19 cellular contexts compared by ENCODE assay signal in genomic region chr18:62876828-62877227, GRCh38.
DNase-seq lines count a peak whose midpoint lies in the region; ATAC-seq, FAIRE-seq and TF ChIP-seq lines count a peak whose summit lies in the region.
"Had no signal": no experiment of that assay in that cellular context is flagged by ENCODE, and none has a peak within 500 bp of the region (broad histone marks: within the 10 kb centered on the region; RNA-seq: fewer than 3 reads in every experiment).

No MANE protein-coding gene starts in this region.

- H2BK5ac ChIP-seq in neuronal stem cell (ENCODE audit: low read length) = no peak overlapping the region

- H3K27me3 Mint-ChIP-seq in Caco-2 (ENCODE audit: insufficient read depth, unreplicated experiment) = no peaks in the 10 kb centered on the region

- peaks cover 41% of the 10 kb centered on the region for H3K4me1 ChIP-seq in Caco-2
- H3K4me1 ChIP-seq in HUES64 (ENCODE audit: insufficient read depth, low read length) = peaks cover 63% of the 10 kb centered on the region
- H3K4me1 ChIP-seq in endothelial cell of umbilical vein (ENCODE audit: control insufficient read depth, extremely low read depth, insufficient read depth, low read length) = peaks cover 45% of the 10 kb centered on the region
- peaks cover 14 to 16% of the 10 kb centered on the region in 2 donors for H3K4me1 ChIP-seq in neuronal stem cell (ENCODE audit: control insufficient read depth in 2 of 2, insufficient read depth in 1 of 2, low read depth in 1 of 2, low read length in 2 of 2)

- H3K79me2 ChIP-seq in endothelial cell of umbilical vein (ENCODE audit: control insufficient read depth, insufficient read depth, low read length) = no peaks in the 10 kb centered on the region

- H2BK120ac ChIP-seq in neuronal stem cell (ENCODE audit: low read depth, low read length) = no peak overlapping the region

- H3K36me3 ChIP-seq in Caco-2 (ENCODE audit: control insufficient read depth, insufficient read depth, low read length) (no peaks in the 10 kb centered on the region), HUES64 (ENCODE audit: insufficient read depth, low read length) (no peaks in the 10 kb centered on the region), endothelial cell of umbilical vein (ENCODE audit: control insufficient read depth in 2 of 2, extremely low read depth in 1 of 2, insufficient read depth in 2 of 2, low read length in 2 of 2) (no peaks in the 10 kb centered on the region), neuronal stem cell (replicated peaks in 1 of 2; ENCODE audit: control insufficient read depth in 2 of 2, insufficient read depth in 2 of 2, low read length in 2 of 2) (peaks cover 0 to 3% of the 10 kb centered on the region in 2 donors)
- H3K36me3 ChIP-seq: gastroesophageal sphincter, vagina had no signal

- no peaks in the 10 kb centered on the region for H4K20me1 ChIP-seq in endothelial cell of umbilical vein (replicated peaks; ENCODE audit: control insufficient read depth, extremely low read depth, insufficient read depth, low read length)

- no peaks in the 10 kb centered on the region for H3K9me1 ChIP-seq in endothelial cell of umbilical vein (replicated peaks; ENCODE audit: control insufficient read depth, extremely low read depth, insufficient read depth, low read length)

- CTCF ChIA-PET in Caco-2 (lab: Charles Lee) (interaction anchor here (1.0 kb wide), 1 partner anchor 12 kb away, joined by 3 read pairs; no protein-coding TSS in a partner anchor), endothelial cell of umbilical vein (lab: Charles Lee) (interaction anchor here (0.6 to 3.2 kb wide), 21 partner anchors 9 to 238 kb away, joined by 3 to 55 read pairs (median 6); partner anchors contain the start of gene PHLPP1)

- H3K4me3 Mint-ChIP-seq in Caco-2 (ENCODE audit: unreplicated experiment) = peak overlapping the region; percentile 44
- H3K4me3 Mint-ChIP-seq: immature natural killer cell had no signal

- H2AFZ ChIP-seq in endothelial cell of umbilical vein (ENCODE audit: low read depth, low read length) = no peak overlapping the region
- no peak overlapping the region for H2AFZ ChIP-seq in neuronal stem cell (ENCODE audit: low read length)

- FAIRE-seq in endothelial cell of umbilical vein (lab: Jason Lieb, UNC) = no peak

- no peak overlapping the region for H3K4ac ChIP-seq in neuronal stem cell (ENCODE audit: low read length)

- BruUV-seq in Caco-2 (replicated peaks; lab: Mats Ljungman, UMichigan) (no TSS peak), endothelial cell of umbilical vein (replicated peaks; lab: Mats Ljungman, UMichigan) (no TSS peak)

- TF ChIP-seq CTCF in Caco-2 (IDR thresholded peaks at IDR 0.05; ENCODE audit: insufficient read depth in 1 of 2, low read depth in 1 of 2, low read length in 1 of 2, severe bottlenecking in 1 of 2, unreplicated experiment in 1 of 2) (no peak), endothelial cell of umbilical vein (IDR thresholded peaks at IDR 0.05; ENCODE audit: extremely low read depth in 1 of 2, insufficient read depth in 1 of 2, low read depth in 1 of 2, low read length in 2 of 2) (no peak)

- H3K14ac ChIP-seq in neuronal stem cell (ENCODE audit: low read length) = no peak overlapping the region

- POLR2A ChIA-PET in Caco-2 (lab: Charles Lee) = no interaction called here
- POLR2A ChIA-PET in endothelial cell of umbilical vein (lab: Charles Lee) = interaction anchor here (0.6 to 1.4 kb wide), 3 partner anchors 127 to 162 kb away, joined by 3 to 6 read pairs (median 5); no protein-coding TSS in a partner anchor

- ATAC-seq in HG02678 (IDR thresholded peaks at IDR 0.05; ENCODE audit: unreplicated experiment) = no peak
- ATAC-seq: activated CD4-positive, CD25-positive, alpha-beta regulatory T cell treated with anti-CD3 and anti-CD28 coated beads, Interleukin-2, amount 50 U/mL, for 24 hours had no signal

- DNase-seq in Caco-2 (no peak), endothelial cell of umbilical vein (ENCODE audit: low read depth, low spot score) (peak; percentile 11), neuronal stem cell (ENCODE audit: low spot score) (peak; percentile 17), NCI-H69 (lab: John Stamatoyannopoulos, UW) (no peak), dedifferentiated amniotic fluid mesenchymal stem cell (ENCODE audit: extremely low spot score) (no peak)
- no peak for DNase-seq in activated CD4-positive, alpha-beta T cell treated with anti-CD3 and anti-CD28 coated beads for 1 hour
- DNase-seq: activated gamma-delta T cell treated with Interleukin-2 at 50 U/mL for 16 hours, aorta, immature natural killer cell, MV-4-11, NCI-H2029, NCI-H524 treated with DMSO at 0.1 percent for 48 hours, SIG-M5 had no signal

- H3K27ac ChIP-seq in HUES64 (ENCODE audit: low read depth, low read length) (peak overlapping the region; percentile 93), endothelial cell of umbilical vein (ENCODE audit: insufficient read depth, low read depth, low read length) (peak overlapping the region; percentile 96), neuronal stem cell (replicated peaks; ENCODE audit: low read length) (peak overlapping the region; percentile 91)
- H3K27ac ChIP-seq: vagina had no signal

- H3K23ac ChIP-seq in neuronal stem cell (ENCODE audit: low read depth, low read length, poor library complexity) = no peak overlapping the region

- H3K9me3 ChIP-seq in Caco-2 = no peaks in the 10 kb centered on the region
- H3K9me3 ChIP-seq in HUES64 (ENCODE audit: insufficient read depth, low read depth, low read length) = no peaks in the 10 kb centered on the region
- no peaks in the 10 kb centered on the region for H3K9me3 ChIP-seq in endothelial cell of umbilical vein (replicated peaks; ENCODE audit: control insufficient read depth, insufficient read depth, low read length)
- H3K9me3 ChIP-seq in neuronal stem cell (replicated peaks in 1 of 2; ENCODE audit: control insufficient read depth in 2 of 2, insufficient read depth in 1 of 2, low read depth in 1 of 2, low read length in 2 of 2) = peaks cover 0 to 2% of the 10 kb centered on the region in 2 donors
- H3K9me3 ChIP-seq: gastroesophageal sphincter, vagina had no signal

- H2BK15ac ChIP-seq in neuronal stem cell (ENCODE audit: low read length) = no peak overlapping the region

- H3K27me3 ChIP-seq in Caco-2 (replicated peaks; ENCODE audit: control insufficient read depth, insufficient read depth, low read length) (no peaks in the 10 kb centered on the region), HUES64 (ENCODE audit: insufficient read depth, low read length) (no peaks in the 10 kb centered on the region), endothelial cell of umbilical vein (ENCODE audit: control insufficient read depth in 2 of 2, insufficient read depth in 2 of 2, low read length in 2 of 2) (no peaks in the 10 kb centered on the region), neuronal stem cell (ENCODE audit: control insufficient read depth in 3 of 3, insufficient read depth in 3 of 3, low read depth in 1 of 3, low read length in 3 of 3) (no peaks in the 10 kb centered on the region)
- H3K27me3 ChIP-seq: gastroesophageal sphincter, vagina had no signal

- no peak overlapping the region for H4K8ac ChIP-seq in neuronal stem cell (ENCODE audit: low read depth, low read length)

- intact Hi-C loops in Caco-2 (cut with micrococcal nuclease; ENCODE audit: unreplicated experiment) (no loop called here), endothelial cell of umbilical vein (cut with micrococcal nuclease) (loop anchor here (2.0 to 10.0 kb wide), 4 partner anchors 20 to 422 kb away; partner anchors contain the start of gene PHLPP1)

- no peak overlapping the region for H4K91ac ChIP-seq in neuronal stem cell (ENCODE audit: low read depth, low read length, poor library complexity)

- H2AK5ac ChIP-seq in neuronal stem cell (ENCODE audit: low read depth, low read length) = no peak overlapping the region

- no peak overlapping the region for H3K18ac ChIP-seq in neuronal stem cell (ENCODE audit: low read length)

- H3K9ac ChIP-seq in HUES64 (ENCODE audit: low read depth, low read length) (peak overlapping the region; percentile 54), endothelial cell of umbilical vein (replicated peaks; ENCODE audit: extremely low read depth, insufficient read depth, low read length) (peak overlapping the region; percentile 81), neuronal stem cell (ENCODE audit: low read depth, low read length, poor library complexity) (no peak overlapping the region)

- H3K27ac Mint-ChIP-seq in Caco-2 (ENCODE audit: unreplicated experiment) = peak overlapping the region; percentile 20
- H3K27ac Mint-ChIP-seq: immature natural killer cell had no signal

- peaks cover 19% of the 10 kb centered on the region for H3K4me1 Mint-ChIP-seq in Caco-2 (ENCODE audit: low read depth, unreplicated experiment)

- H3K79me1 ChIP-seq in neuronal stem cell (ENCODE audit: low read depth, low read length) = no peaks in the 10 kb centered on the region

- H3K36me3 Mint-ChIP-seq in Caco-2 (ENCODE audit: insufficient read depth, unreplicated experiment) = peaks cover 4% of the 10 kb centered on the region
- H3K36me3 Mint-ChIP-seq: immature natural killer cell had no signal

- no peak overlapping the region for H2BK12ac ChIP-seq in neuronal stem cell (ENCODE audit: low read length)

- H3K9me3 Mint-ChIP-seq in Caco-2 (ENCODE audit: unreplicated experiment) = no peaks in the 10 kb centered on the region
- H3K9me3 Mint-ChIP-seq: immature natural killer cell had no signal

- H3K4me3 ChIP-seq in Caco-2 (ENCODE audit: low read depth, low read length) (no peak overlapping the region), HUES64 (ENCODE audit: low read length) (0 out of 2 replicates have a peak overlapping the region, but pooled peaks have one; percentile 7), endothelial cell of umbilical vein (replicated peaks in 1 of 3; ENCODE audit: insufficient read depth in 1 of 3, low read depth in 1 of 3, low read length in 3 of 3) (peak overlapping the region in 1 of 3 experiments; percentile 57), neuronal stem cell (ENCODE audit: low read length in 2 of 2) (no peak overlapping the region)
- H3K4me3 ChIP-seq: gastroesophageal sphincter, lung, vagina had no signal

- peak overlapping the region; percentile 95 for H3K4me2 ChIP-seq in endothelial cell of umbilical vein (ENCODE audit: insufficient read depth, low read length)
- H3K4me2 ChIP-seq in neuronal stem cell (ENCODE audit: insufficient read depth, low read length, poor library complexity, severe bottlenecking) = no peak overlapping the region

- WGBS in HUES64 = 73% methylated on average over 3 of the region's 3 CpGs
- WGBS in neuronal stem cell (ENCODE audit: extremely low coverage in 2 of 2, insufficient read length in 2 of 2, insufficient replicate concordance in 1 of 2), 2 donors = no CpG with 5 or more reads among the region's 3 CpGs

- dilution Hi-C loops in endothelial cell of umbilical vein (cut with MboI; ENCODE audit: extremely low pct_ligation_motif_present, low sequenced_read_pairs) = no loop called here

- no peak for TF ChIP-seq POLR2A in endothelial cell of umbilical vein (IDR thresholded peaks at IDR 0.05; ENCODE audit: low read depth, low read length)

TF ChIP-seq in endothelial cell of umbilical vein, 7 proteins besides CTCF, POLR2A, EP300 and RAD21:
- TF ChIP-seq FOS (IDR thresholded peaks at IDR 0.05; ENCODE audit: borderline replicate concordance, insufficient read depth, low read length) (no peak), EZH2 (IDR thresholded peaks at IDR 0.05; ENCODE audit: borderline replicate concordance, low read depth, low read length, severe bottlenecking) (no peak), JUN (IDR thresholded peaks at IDR 0.05; ENCODE audit: borderline replicate concordance, insufficient read depth, insufficient read length, low read depth) (no peak)

Comparison
In these comparisons a context has a peak if more than half of its experiments do, and no peak if none do; other contexts are left out.
1. DNase-seq: peak in endothelial cell of umbilical vein (single experiment) and neuronal stem cell (single experiment); none in Caco-2 (0 of 2), activated CD4-positive, alpha-beta T cell treated with anti-CD3 and anti-CD28 coated beads for 1 hour (single experiment), NCI-H69 (single experiment) and dedifferentiated amniotic fluid mesenchymal stem cell (single experiment).
2. Peak in every context shown above with its lines, with median percentiles within 50 percentile points of each other: H3K27ac ChIP-seq.